In genomic region chr10:12221323-12222298, GRCh38 we compare ENCODE assay signal across 9 cellular contexts. TPM values are rescaled to one million over a fixed set of nuclear protein-coding genes. Genes with fewer than 3 reads are reported as not detected.
A peak's percentile ranks its signal among the peaks of the same experiment; 100 is the strongest.
DNase-seq lines count a peak whose midpoint lies in the region; ATAC-seq and TF ChIP-seq lines count a peak whose summit lies in the region.
"Had no signal": no experiment of that assay in that cellular context is flagged by ENCODE, and none has a peak within 500 bp of the region (broad histone marks: within the 10 kb centered on the region; RNA-seq: fewer than 3 reads in every experiment).

No MANE protein-coding gene starts in this region.

- TF ChIP-seq EP300 in SK-N-SH (IDR thresholded peaks at IDR 0.05; ENCODE audit: borderline replicate concordance in 1 of 2, low read depth in 1 of 2, low read length in 1 of 2) = no peak

- H3K4me1 Mint-ChIP-seq in chondrocyte (ENCODE audit: low read depth) = peaks cover 36% of the 10 kb centered on the region

- H3K4me3 ChIP-seq in KMS-11 (IDR thresholded peaks at IDR 0.05; ENCODE audit: insufficient read depth, low read depth, low read length) = no peak overlapping the region
- no peak overlapping the region for H3K4me3 ChIP-seq in mesenchymal stem cell (ENCODE audit: insufficient read depth in 1 of 2, low read depth in 1 of 2, low read length in 2 of 2)
- no peak overlapping the region for H3K4me3 ChIP-seq in SK-N-SH (ENCODE audit: low read depth in 2 of 2, low read length in 1 of 2)

- no peak overlapping the region for H2BK5ac ChIP-seq in mesenchymal stem cell (ENCODE audit: low read depth, low read length, poor library complexity, severe bottlenecking)

- H3K4me1 ChIP-seq in KMS-11 (ENCODE audit: low read depth, poor library complexity, severe bottlenecking) (peaks cover 10% of the 10 kb centered on the region), mesenchymal stem cell (ENCODE audit: control insufficient read depth, insufficient read depth, low read depth, low read length) (peaks cover 2% of the 10 kb centered on the region), SK-N-SH (ENCODE audit: control insufficient read depth in 1 of 2, insufficient read depth in 2 of 2, low read depth in 1 of 2, low read length in 1 of 2) (no peaks in the 10 kb centered on the region)

- H3K27ac ChIP-seq in KMS-11 (peak overlapping the region; percentile 15; the same call in 1 of the 2 replicates), mesenchymal stem cell (ENCODE audit: low read length, poor library complexity, severe bottlenecking) (no peak overlapping the region), SK-N-SH (ENCODE audit: low read depth in 2 of 2, low read length in 1 of 2) (peak overlapping the region in 1 of 2 experiments; percentile 22; a peak in 2 of 4 replicates)

- H3K4me2 ChIP-seq in KMS-11 (no peak overlapping the region), mesenchymal stem cell (ENCODE audit: low read length, poor library complexity, severe bottlenecking) (no peak overlapping the region), SK-N-SH (no peak overlapping the region)

- H2AFZ ChIP-seq in KMS-11 (ENCODE audit: low read depth) (no peak overlapping the region), mesenchymal stem cell (ENCODE audit: low read depth, low read length) (no peak overlapping the region), SK-N-SH (ENCODE audit: low read depth) (no peak overlapping the region)

- H3K79me2 ChIP-seq in KMS-11 (ENCODE audit: insufficient read depth, low read depth) = peaks cover 5% of the 10 kb centered on the region; the same call in 1 of the 2 replicates
- H3K79me2 ChIP-seq in SK-N-SH (ENCODE audit: insufficient read depth) = peaks cover 59% of the 10 kb centered on the region

- DNase-seq in EH (ENCODE audit: low read depth) (peak; percentile 32), chondrocyte (ENCODE audit: low spot score) (no peak), mesenchymal stem cell (peak; percentile 22), SK-N-SH (no peak), NCI-H526 treated with DMSO at 0.1 percent for 48 hours (lab: John Stamatoyannopoulos, UW) (no peak)
- DNase-seq: NCI-H510A treated with DMSO at 0.1 percent for 48 hours had no signal

- ATAC-seq in GM19467 (IDR thresholded peaks at IDR 0.05; ENCODE audit: unreplicated experiment) = no peak
- no peak for ATAC-seq in HG02852 (IDR thresholded peaks at IDR 0.05; ENCODE audit: unreplicated experiment)

- CTCF ChIA-PET in SK-N-SH (lab: Yijun Ruan, JAX) = interaction anchor here (0.6 kb wide), 1 partner anchor 832 kb away, joined by 3 read pairs; no protein-coding TSS in a partner anchor

- H3K4ac ChIP-seq in mesenchymal stem cell (ENCODE audit: low read depth in 1 of 2, low read length in 2 of 2) = no peak overlapping the region

- H2AK5ac ChIP-seq in mesenchymal stem cell (ENCODE audit: low read length, severe bottlenecking) = no peak overlapping the region

- no peak for TF ChIP-seq RAD21 in SK-N-SH (IDR thresholded peaks at IDR 0.05; ENCODE audit: low read length)

- WGBS in mesenchymal stem cell = 95% methylated on average over 7 of the region's 10 CpGs
- 95% methylated on average over 10 of the region's 10 CpGs for WGBS in SK-N-SH (ENCODE audit: low lambda C conversion rate)

- TF ChIP-seq CTCF in KMS-11 (conservative IDR thresholded peaks at IDR 0.05; ENCODE audit: low read depth, low read length) = no peak
- no peak for TF ChIP-seq CTCF in chondrocyte (IDR thresholded peaks at IDR 0.05)
- no peak for TF ChIP-seq CTCF in SK-N-SH (IDR thresholded peaks at IDR 0.05)

- H3K9me3 Mint-ChIP-seq in chondrocyte (ENCODE audit: low read depth) = no peaks in the 10 kb centered on the region

- H3K9me3 ChIP-seq in mesenchymal stem cell (ENCODE audit: control insufficient read depth, low read length) (no peaks in the 10 kb centered on the region), SK-N-SH (no peaks in the 10 kb centered on the region)

- peaks cover 6% of the 10 kb centered on the region; the same call in 1 of the 2 replicates for H3K36me3 ChIP-seq in KMS-11 (ENCODE audit: insufficient read depth)
- H3K36me3 ChIP-seq in mesenchymal stem cell (ENCODE audit: control insufficient read depth in 1 of 2, insufficient read depth in 2 of 2, low read depth in 1 of 2, low read length in 2 of 2) = peaks cover 36 to 60% of the 10 kb centered on the region in 2 experiments
- H3K36me3 ChIP-seq in SK-N-SH (replicated peaks in 1 of 2; ENCODE audit: control insufficient read depth in 1 of 2, insufficient read depth in 2 of 2, low read length in 1 of 2) = peaks cover 42 to 46% of the 10 kb centered on the region in 2 experiments

- H3F3A ChIP-seq in SK-N-SH (replicated peaks; ENCODE audit: insufficient read depth) = no peaks in the 10 kb centered on the region

- no peak overlapping the region for H3K14ac ChIP-seq in mesenchymal stem cell (ENCODE audit: low read length in 2 of 2)

- H3K9ac ChIP-seq in KMS-11 (no peak overlapping the region), mesenchymal stem cell (ENCODE audit: low read length) (peak overlapping the region; percentile 41), SK-N-SH (no peak overlapping the region)

- no peak overlapping the region for H3K4me3 Mint-ChIP-seq in chondrocyte (ENCODE audit: unreplicated experiment)

- peak overlapping the region; percentile 66 for H4K8ac ChIP-seq in mesenchymal stem cell (ENCODE audit: low read length)

- H2BK15ac ChIP-seq in mesenchymal stem cell (ENCODE audit: low read depth, poor library complexity, severe bottlenecking) = no peak overlapping the region

- H4K91ac ChIP-seq in mesenchymal stem cell (ENCODE audit: low read length) = no peak overlapping the region

- peaks cover 19% of the 10 kb centered on the region for H3K36me3 Mint-ChIP-seq in chondrocyte (ENCODE audit: low read depth)

- H3K27me3 Mint-ChIP-seq in chondrocyte (ENCODE audit: low read depth) = no peaks in the 10 kb centered on the region

- H2BK12ac ChIP-seq in mesenchymal stem cell (ENCODE audit: low read length in 2 of 2) = no peak overlapping the region

- peak overlapping the region; percentile 91 for H3K27ac Mint-ChIP-seq in chondrocyte (ENCODE audit: unreplicated experiment)

- no peaks in the 10 kb centered on the region for H4K20me1 ChIP-seq in KMS-11 (ENCODE audit: insufficient read depth)
- H4K20me1 ChIP-seq in SK-N-SH (ENCODE audit: insufficient read depth) = no peaks in the 10 kb centered on the region

- H3K18ac ChIP-seq in mesenchymal stem cell (ENCODE audit: low read depth in 1 of 2, low read length in 2 of 2) = no peak overlapping the region

- H3K27me3 ChIP-seq in KMS-11 (ENCODE audit: insufficient read depth, low read depth) = no peaks in the 10 kb centered on the region
- no peaks in the 10 kb centered on the region for H3K27me3 ChIP-seq in mesenchymal stem cell (ENCODE audit: control insufficient read depth in 1 of 2, insufficient read depth in 1 of 2, low read length in 2 of 2)
- H3K27me3 ChIP-seq in SK-N-SH (ENCODE audit: insufficient read depth) = no peaks in the 10 kb centered on the region

- POLR2A ChIA-PET in SK-N-SH (lab: Yijun Ruan, JAX) = no interaction called here

- H3K23ac ChIP-seq in mesenchymal stem cell (ENCODE audit: low read length in 2 of 2) = no peak overlapping the region

- H3K9me2 ChIP-seq in SK-N-SH = no peaks in the 10 kb centered on the region

- peaks cover 22% of the 10 kb centered on the region for H3K79me1 ChIP-seq in mesenchymal stem cell (replicated peaks; ENCODE audit: low read length, poor library complexity, severe bottlenecking)

- no peak overlapping the region for H2BK120ac ChIP-seq in mesenchymal stem cell (ENCODE audit: low read depth, low read length)

TF ChIP-seq in SK-N-SH, 30 proteins besides CTCF, POLR2A, EP300 and RAD21 (continues in another document):
- TF ChIP-seq NFIC (IDR thresholded peaks at IDR 0.05; ENCODE audit: borderline replicate concordance) (no peak), YY1 (IDR thresholded peaks at IDR 0.05; ENCODE audit: low read depth) (no peak), RXRA (IDR thresholded peaks at IDR 0.05; ENCODE audit: borderline replicate concordance, low read depth) (no peak), USF1 (IDR thresholded peaks at IDR 0.05; ENCODE audit: borderline replicate concordance, low read depth) (no peak), POLR2AphosphoS5 (IDR thresholded peaks at IDR 0.05; ENCODE audit: low read depth, low read length) (no peak), EZH2phosphoT487 (IDR thresholded peaks at IDR 0.05; ENCODE audit: borderline replicate concordance, low read depth) (no peak), TAF1 (IDR thresholded peaks at IDR 0.05; ENCODE audit: borderline replicate concordance, low read depth, low read length) (no peak), FOXJ3 (CRISPR knock-in tag; IDR thresholded peaks at IDR 0.05) (no peak), JUND (IDR thresholded peaks at IDR 0.05) (no peak)

RNA-seq across cellular contexts. Expression of gene CDC123, which starts 25.6 kb away (rescaled TPM):
- total RNA-seq in chondrocyte = 60.7 to 78.2 TPM (median 67.0 TPM) in 3 replicates
- polyA plus RNA-seq in mesenchymal stem cell (2013, experiment 1 of 2) = 113 TPM
- polyA plus RNA-seq in mesenchymal stem cell (2013, experiment 2 of 2) = 114 TPM
- polyA plus RNA-seq in SK-N-SH (2012; rRNA removed) = 139 and 141 TPM in 2 replicates
- polyA plus RNA-seq in SK-N-SH (2012; cell fraction: cytosol; rRNA removed) = 163 and 170 TPM in 2 replicates
- 69.6 and 97.8 TPM in 2 replicates for polyA plus RNA-seq in SK-N-SH (2012; cell fraction: nucleus; rRNA removed)

RNA-seq across cellular contexts. Expression of gene NUDT5, which starts 25.9 kb away (rescaled TPM):
- total RNA-seq in chondrocyte = 43.0 to 51.8 TPM (median 43.9 TPM) in 3 replicates
- polyA plus RNA-seq in mesenchymal stem cell (2013, experiment 1 of 2) = 68.3 TPM
- polyA plus RNA-seq in mesenchymal stem cell (2013, experiment 2 of 2) = 70.4 TPM
- 61.2 and 70.7 TPM in 2 replicates for polyA plus RNA-seq in SK-N-SH (2012; rRNA removed)
- polyA plus RNA-seq in SK-N-SH (2012; cell fraction: cytosol; rRNA removed) = 69.4 and 69.8 TPM in 2 replicates
- polyA plus RNA-seq in SK-N-SH (2012; cell fraction: nucleus; rRNA removed) = 33.2 and 62.5 TPM in 2 replicates

Comparison
In these comparisons a context has a peak if more than half of its experiments do, and no peak if none do; other contexts are left out.
1. DNase-seq: peak in EH (single experiment) and mesenchymal stem cell (single experiment); none in chondrocyte (single experiment), SK-N-SH (single experiment) and NCI-H526 treated with DMSO at 0.1 percent for 48 hours (single experiment).